In the genomic region with DNA sequence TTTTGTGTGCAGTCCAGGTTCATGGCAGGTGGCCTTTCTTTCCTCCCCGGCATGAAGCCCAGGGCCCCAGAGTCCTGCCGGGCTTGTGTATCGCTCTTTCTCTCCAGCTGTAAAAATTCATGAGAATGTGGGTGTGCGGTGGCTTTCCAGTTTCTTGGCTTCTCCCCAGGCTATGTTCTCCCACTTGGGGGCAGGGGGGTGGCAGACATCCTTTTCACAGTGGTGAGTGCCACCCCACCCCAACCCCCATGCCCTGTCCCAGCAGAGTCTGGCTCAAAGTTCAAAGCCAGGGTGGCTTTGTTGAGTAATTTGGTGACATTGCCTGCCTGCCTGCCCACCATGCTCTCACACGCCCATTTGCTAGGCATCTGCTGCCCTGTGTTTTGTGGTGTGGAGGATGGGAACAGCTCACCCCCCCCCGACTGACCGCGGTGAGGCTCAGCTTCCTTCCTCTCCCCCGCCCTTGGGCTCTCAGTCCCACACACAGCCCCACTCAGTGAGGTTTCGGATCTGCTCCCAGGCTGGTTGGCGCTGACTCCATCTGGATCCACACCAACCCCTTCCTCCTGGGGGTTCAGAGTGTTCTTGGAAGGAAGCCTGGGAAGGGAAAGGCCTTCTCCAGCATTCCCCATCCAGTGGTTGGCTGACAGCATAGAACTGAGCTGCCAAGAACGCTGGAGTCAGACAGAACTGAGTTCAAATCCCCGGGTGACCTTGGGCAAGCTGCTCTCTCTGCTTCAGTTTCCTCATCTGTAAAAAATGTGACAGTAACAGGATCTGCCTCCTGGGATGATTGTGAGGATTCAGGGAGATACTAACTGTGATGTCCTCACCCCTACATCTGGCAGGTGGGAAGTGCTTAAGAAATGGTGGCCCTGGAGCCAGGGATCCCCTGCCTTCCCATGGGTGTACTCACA, we compare ENCODE assay signal across 8 cellular contexts. TPM values are rescaled to one million over a fixed set of nuclear protein-coding genes. Genes with fewer than 3 reads are reported as not detected.
DNase-seq lines count a peak whose midpoint lies in the region; ATAC-seq and TF ChIP-seq lines count a peak whose summit lies in the region.

No MANE protein-coding gene starts in this region.

- ATAC-seq in left cardiac atrium: peak; percentile 90 to 94

- H3K9me3 ChIP-seq in prostate gland: no peaks in the 10 kb centered on the region

- in situ Hi-C loops in KBM-7 (cut with MboI; ENCODE audit: low pct_unique_long_range_greater_than_20kb, low sequenced_read_pairs): no loop called here

- no peak for TF ChIP-seq CTCF in GM20000 (IDR thresholded peaks at IDR 0.05; ENCODE audit: extremely low read depth, missing control alignments)
- TF ChIP-seq CTCF in prostate gland (IDR thresholded peaks at IDR 0.05): no peak

- H3K4me1 ChIP-seq in prostate gland (replicated peaks): peaks cover 19% of the 10 kb centered on the region

- H3K4me3 ChIP-seq in prostate gland: no peak overlapping the region

- no peaks in the 10 kb centered on the region for H3K27me3 ChIP-seq in prostate gland (replicated peaks; ENCODE audit: insufficient read depth)

- DNase-seq in DMS 273 (lab: John Stamatoyannopoulos, UW; ENCODE audit: unreplicated experiment): peak; percentile 97
- DNase-seq in GM20000 (ENCODE audit: low spot score): peak; percentile 56
- DNase-seq in KBM-7: peak; percentile 86
- peak; percentile 99 for DNase-seq in amniotic epithelial cell (ENCODE audit: low read depth)
- peak; percentile 93 for DNase-seq in left cardiac atrium
- DNase-seq in prostate gland (ENCODE audit: low spot score): peak; percentile 93
- DNase-seq in NCI-H1436 (lab: John Stamatoyannopoulos, UW): no peak
- DNase-seq in 8988T: no peak

- intact Hi-C loops in left cardiac atrium (cut with DNase I): loop anchor here in 1 of 2 donors (2.0 kb wide), 1 partner anchor 36 kb away; the partner anchor contains the start of gene CHD9
- intact Hi-C loops in prostate gland (cut with DNase I): loop anchor here (5.0 kb wide), 1 partner anchor 34 kb away; no protein-coding TSS in a partner anchor

- peak overlapping the region; percentile 74 to 81 for H3K27ac ChIP-seq in prostate gland

- H3K36me3 ChIP-seq in prostate gland: no peaks in the 10 kb centered on the region

- TF ChIP-seq POLR2A in prostate gland (IDR thresholded peaks at IDR 0.05): no peak

- 5% methylated on average over 13 of the region's 13 CpGs for WGBS in prostate gland

RNA-seq across cellular contexts. Expression of gene CHD9, which starts 36.1 kb away (rescaled TPM):
- total RNA-seq in left cardiac atrium (10 to 100 TPM; 44.2 to 60.3 TPM), prostate gland (10 to 100 TPM; 56.3 to 62.6 TPM)

RNA-seq across cellular contexts. Expression of gene CHD9NB, which starts 38.2 kb away (rescaled TPM):
- total RNA-seq in left cardiac atrium (under 1 TPM; 0.47 to 0.94 TPM), prostate gland (10 to 100 TPM in 1 of 2 donors, 1 to 10 TPM in 1; 4.3 to 26.7 TPM)

Comparison
In these comparisons a context has a peak if more than half of its experiments do, and no peak if none do; other contexts are left out.
1. DNase-seq: peak in DMS 273 (single experiment), GM20000 (single experiment), KBM-7 (single experiment), amniotic epithelial cell (single experiment), left cardiac atrium (single experiment) and prostate gland (single experiment); none in NCI-H1436 (single experiment) and 8988T (single experiment).